In genomic region chr15:35546581-35547381, GRCh38 we compare ENCODE assay signal across 8 cellular contexts. TPM values are rescaled to one million over a fixed set of nuclear protein-coding genes. Genes with fewer than 3 reads are reported as not detected.
DNase-seq lines count a peak whose midpoint lies in the region; ATAC-seq and TF ChIP-seq lines count a peak whose summit lies in the region.

No MANE protein-coding gene starts in this region.

- no peaks in the 10 kb centered on the region for H3K79me2 ChIP-seq in neural cell (replicated peaks; ENCODE audit: insufficient read depth, low read length)

- peaks cover 35% of the 10 kb centered on the region for H3K4me1 Mint-ChIP-seq in endodermal cell

- WGBS in endodermal cell (ENCODE audit: insufficient coverage in 1 of 2, insufficient read length in 1 of 2), 2 experiments: 90 to 94% methylated on average over 10 to 11 of the region's 11 CpGs

- peak overlapping the region; percentile 97 for H3K27ac ChIP-seq in 22Rv1
- no peak overlapping the region for H3K27ac ChIP-seq in endodermal cell (ENCODE audit: low read depth, low read length)
- peak overlapping the region; percentile 81 for H3K27ac ChIP-seq in neural cell (ENCODE audit: low read length)

- H3K4me3 ChIP-seq in endodermal cell (ENCODE audit: low read length): peak overlapping the region; percentile 81
- peak overlapping the region; percentile 87 for H3K4me3 ChIP-seq in neural cell (ENCODE audit: low read length)

- H3K9me2 ChIP-seq in neural cell (ENCODE audit: insufficient read depth, low read length): no peaks in the 10 kb centered on the region

- no peaks in the 10 kb centered on the region for H3K27me3 Mint-ChIP-seq in endodermal cell (ENCODE audit: insufficient read depth)

- peak; percentile 85 for DNase-seq in MV-4-11 (lab: John Stamatoyannopoulos, UW)
- DNase-seq in endodermal cell: no peak
- DNase-seq in NCI-H2029 (lab: John Stamatoyannopoulos, UW): no peak
- no peak for DNase-seq in NCI-H774 (lab: John Stamatoyannopoulos, UW)
- no peak for DNase-seq in epidermal melanocyte (ENCODE audit: insufficient read length, low spot score)

- peak overlapping the region; percentile 60 for H3K4me2 ChIP-seq in neural cell (ENCODE audit: low read length)

- H3K4me3 Mint-ChIP-seq in endodermal cell: peak overlapping the region; percentile 81

- peak overlapping the region; percentile 91 for H2AFZ ChIP-seq in neural cell (ENCODE audit: low read depth, low read length)

- H3K9ac ChIP-seq in endodermal cell (ENCODE audit: extremely low read depth, low read length, poor library complexity, severe bottlenecking): peak overlapping the region; percentile 91
- H3K9ac ChIP-seq in neural cell (ENCODE audit: low read length): peak overlapping the region; percentile 83

- H3K9me3 Mint-ChIP-seq in endodermal cell: no peaks in the 10 kb centered on the region

- H3K36me3 ChIP-seq in endodermal cell (ENCODE audit: control insufficient read depth, insufficient read depth, low read length) (no peaks in the 10 kb centered on the region), neural cell (ENCODE audit: insufficient read depth, low read length) (no peaks in the 10 kb centered on the region)

- no peak for TF ChIP-seq RAD21 in neural cell (conservative IDR thresholded peaks at IDR 0.05)

- no peak for TF ChIP-seq CTCF in 22Rv1 (IDR thresholded peaks at IDR 0.05)
- no peak for TF ChIP-seq CTCF in endodermal cell (conservative IDR thresholded peaks at IDR 0.05)
- no peak for TF ChIP-seq CTCF in neural cell (IDR thresholded peaks at IDR 0.05; ENCODE audit: poor library complexity, severe bottlenecking)

- no peaks in the 10 kb centered on the region for H3K4me1 ChIP-seq in endodermal cell (ENCODE audit: control insufficient read depth, insufficient read depth, low read length)

- H3K27ac Mint-ChIP-seq in endodermal cell: peak overlapping the region; percentile 98

- no peaks in the 10 kb centered on the region for H3K9me3 ChIP-seq in endodermal cell (ENCODE audit: control insufficient read depth, low read length)
- no peaks in the 10 kb centered on the region for H3K9me3 ChIP-seq in neural cell (ENCODE audit: low read length)

- TF ChIP-seq EP300 in neural cell (conservative IDR thresholded peaks at IDR 0.05; ENCODE audit: poor library complexity, severe bottlenecking): no peak

- peak; percentile 18 for ATAC-seq in GM19463 (IDR thresholded peaks at IDR 0.05; ENCODE audit: unreplicated experiment)

- H3K27me3 ChIP-seq in endodermal cell (ENCODE audit: control insufficient read depth, insufficient read depth, low read length, poor library complexity, severe bottlenecking): no peaks in the 10 kb centered on the region
- H3K27me3 ChIP-seq in neural cell (ENCODE audit: insufficient read depth, low read depth, low read length): no peaks in the 10 kb centered on the region

- H3K36me3 Mint-ChIP-seq in endodermal cell (ENCODE audit: low read depth): no peaks in the 10 kb centered on the region

- no peaks in the 10 kb centered on the region for H4K20me1 ChIP-seq in neural cell (ENCODE audit: insufficient read depth)

- no peaks in the 10 kb centered on the region for H3F3A ChIP-seq in neural cell (ENCODE audit: insufficient read depth, low read length, poor library complexity, severe bottlenecking)

TF ChIP-seq in neural cell, 6 proteins besides CTCF, POLR2A, EP300 and RAD21:
- TF ChIP-seq EZH2 (IDR thresholded peaks at IDR 0.05; ENCODE audit: borderline replicate concordance, insufficient read depth, low read length, poor library complexity, severe bottlenecking) (no peak), SMC3 (conservative IDR thresholded peaks at IDR 0.05; ENCODE audit: poor library complexity) (no peak), MXI1 (conservative IDR thresholded peaks at IDR 0.05; ENCODE audit: poor library complexity, severe bottlenecking) (no peak), TAF1 (IDR thresholded peaks at IDR 0.05; ENCODE audit: low read depth) (no peak), POLR2AphosphoS5 (IDR thresholded peaks at IDR 0.05) (no peak)
- TF ChIP-seq, protein P1, sequence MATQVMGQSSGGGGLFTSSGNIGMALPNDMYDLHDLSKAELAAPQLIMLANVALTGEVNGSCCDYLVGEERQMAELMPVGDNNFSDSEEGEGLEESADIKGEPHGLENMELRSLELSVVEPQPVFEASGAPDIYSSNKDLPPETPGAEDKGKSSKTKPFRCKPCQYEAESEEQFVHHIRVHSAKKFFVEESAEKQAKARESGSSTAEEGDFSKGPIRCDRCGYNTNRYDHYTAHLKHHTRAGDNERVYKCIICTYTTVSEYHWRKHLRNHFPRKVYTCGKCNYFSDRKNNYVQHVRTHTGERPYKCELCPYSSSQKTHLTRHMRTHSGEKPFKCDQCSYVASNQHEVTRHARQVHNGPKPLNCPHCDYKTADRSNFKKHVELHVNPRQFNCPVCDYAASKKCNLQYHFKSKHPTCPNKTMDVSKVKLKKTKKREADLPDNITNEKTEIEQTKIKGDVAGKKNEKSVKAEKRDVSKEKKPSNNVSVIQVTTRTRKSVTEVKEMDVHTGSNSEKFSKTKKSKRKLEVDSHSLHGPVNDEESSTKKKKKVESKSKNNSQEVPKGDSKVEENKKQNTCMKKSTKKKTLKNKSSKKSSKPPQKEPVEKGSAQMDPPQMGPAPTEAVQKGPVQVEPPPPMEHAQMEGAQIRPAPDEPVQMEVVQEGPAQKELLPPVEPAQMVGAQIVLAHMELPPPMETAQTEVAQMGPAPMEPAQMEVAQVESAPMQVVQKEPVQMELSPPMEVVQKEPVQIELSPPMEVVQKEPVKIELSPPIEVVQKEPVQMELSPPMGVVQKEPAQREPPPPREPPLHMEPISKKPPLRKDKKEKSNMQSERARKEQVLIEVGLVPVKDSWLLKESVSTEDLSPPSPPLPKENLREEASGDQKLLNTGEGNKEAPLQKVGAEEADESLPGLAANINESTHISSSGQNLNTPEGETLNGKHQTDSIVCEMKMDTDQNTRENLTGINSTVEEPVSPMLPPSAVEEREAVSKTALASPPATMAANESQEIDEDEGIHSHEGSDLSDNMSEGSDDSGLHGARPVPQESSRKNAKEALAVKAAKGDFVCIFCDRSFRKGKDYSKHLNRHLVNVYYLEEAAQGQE (IDR thresholded peaks at IDR 0.05; ENCODE audit: borderline replicate concordance): no peak

RNA-seq across cellular contexts. Expression of gene DPH6, which starts 0.8 kb away (rescaled TPM):
- total RNA-seq in endodermal cell: 10 to 100 TPM; 29.8 to 35.6 TPM
- polyA plus RNA-seq in endodermal cell (2013, experiment 1 of 2): 16.3 TPM
- 13.2 TPM for polyA plus RNA-seq in endodermal cell (2013, experiment 2 of 2)
- polyA plus RNA-seq in neural cell: 3.0 and 6.9 TPM in 2 replicates
- 17.9 and 26.8 TPM in 2 replicates for polyA minus RNA-seq in neural cell
